ENCODE assay signal across 10 cellular contexts in genomic region chr7:4703532-4703931, GRCh38.
"Had no signal": no experiment of that assay in that cellular context is flagged by ENCODE, and none has a peak within 500 bp of the region (broad histone marks: within the 10 kb centered on the region; RNA-seq: fewer than 3 reads in every experiment).

No MANE protein-coding gene starts in this region.

- H3K27ac ChIP-seq: esophagus squamous epithelium, foreskin keratinocyte, heart left ventricle, parathyroid adenoma, thyroid gland had no signal

- H3K9me3 ChIP-seq: esophagus squamous epithelium, heart left ventricle, stomach, thyroid gland had no signal

- H3K9ac ChIP-seq: parathyroid adenoma had no signal

- H2AFZ ChIP-seq: parathyroid adenoma had no signal

- H3K27me3 ChIP-seq: esophagus squamous epithelium, foreskin keratinocyte, heart left ventricle, stomach, thyroid gland had no signal

- DNase-seq: activated CD4-positive, alpha-beta T cell treated with anti-CD3 and anti-CD28 coated beads, Interleukin-2, amount 10 ng/mL, durations not matched to agents 24 days and 14 days; activated naive CD4-positive, alpha-beta T cell treated with anti-CD3 and anti-CD28 coated beads, Interleukin-2, amount 50 U/mL, for 16 hours; amniotic stem cell; esophagus squamous epithelium; foreskin keratinocyte; stomach; thyroid gland had no signal

- ATAC-seq: foreskin keratinocyte had no signal

- H3K36me3 ChIP-seq: esophagus squamous epithelium, heart left ventricle, stomach, thyroid gland had no signal

- H3K4me3 ChIP-seq: esophagus squamous epithelium, skin epidermis, stomach, thyroid gland had no signal

- H3K4me1 ChIP-seq: foreskin keratinocyte, parathyroid adenoma had no signal
